14 cellular contexts compared by ENCODE assay signal in genomic region chr18:55280515-55280914, GRCh38.
DNase-seq lines count a peak whose midpoint lies in the region; ATAC-seq and TF ChIP-seq lines count a peak whose summit lies in the region.
"Had no signal": no experiment of that assay in that cellular context is flagged by ENCODE, and none has a peak within 500 bp of the region (broad histone marks: within the 10 kb centered on the region; RNA-seq: fewer than 3 reads in every experiment).

No MANE protein-coding gene starts in this region.

- 27 to 47% methylated on average over 2 of the region's 2 CpGs for WGBS in gastroesophageal sphincter (ENCODE audit: low coverage in 1 of 2), 2 donors

- no peak overlapping the region for H3K9ac ChIP-seq in skeletal muscle satellite cell (ENCODE audit: low read depth, low read length)

- no peak for TF ChIP-seq EP300 in gastroesophageal sphincter (IDR thresholded peaks at IDR 0.05)

- no peaks in the 10 kb centered on the region for H3K36me3 ChIP-seq in skeletal muscle satellite cell (ENCODE audit: insufficient read depth, low read length)
- H3K36me3 ChIP-seq in gastroesophageal sphincter, result peaks cover 0 to 20% of the 10 kb centered on the region in 2 donors

- peak overlapping the region; percentile 16 for H3K4me2 ChIP-seq in skeletal muscle satellite cell (ENCODE audit: low read length)

- no peak overlapping the region for H3K4me3 ChIP-seq in choroid plexus epithelial cell (ENCODE audit: low read depth, low read length)
- no peak overlapping the region for H3K4me3 ChIP-seq in skeletal muscle satellite cell (ENCODE audit: low read length)
- H3K4me3 ChIP-seq in gastroesophageal sphincter, result no peak overlapping the region
- H3K4me3 ChIP-seq: lung had no signal

- no peaks in the 10 kb centered on the region for H3K27me3 ChIP-seq in skeletal muscle satellite cell (ENCODE audit: control insufficient read depth, insufficient read depth, low read length)
- H3K27me3 ChIP-seq in gastroesophageal sphincter, result no peaks in the 10 kb centered on the region

- TF ChIP-seq CTCF in choroid plexus epithelial cell (conservative IDR thresholded peaks at IDR 0.05; ENCODE audit: low read depth, low read length), result no peak
- no peak for TF ChIP-seq CTCF in gastroesophageal sphincter (IDR thresholded peaks at IDR 0.05)

- no peak overlapping the region for H3K27ac ChIP-seq in gastroesophageal sphincter

- DNase-seq in NCI-H345 (lab: John Stamatoyannopoulos, UW) (peak; percentile 10), NCI-H345 treated with DMSO at 0.1 percent for 48 hours (lab: John Stamatoyannopoulos, UW; ENCODE audit: unreplicated experiment) (no peak), NCI-H2196 (lab: John Stamatoyannopoulos, UW; ENCODE audit: unreplicated experiment) (peak; percentile 52), choroid plexus epithelial cell (ENCODE audit: low read depth) (peak; percentile 42), kidney tubule cell (ENCODE audit: low spot score) (no peak)
- DNase-seq: activated T-cell treated with anti-CD3 and anti-CD28 coated beads, Interleukin-2, amount 50 U/mL, for 72 hours; amniotic stem cell; Calu3; effector memory CD4-positive, alpha-beta T cell had no signal

- H3K4me1 ChIP-seq in skeletal muscle satellite cell (ENCODE audit: control insufficient read depth, insufficient read depth, low read length) (peaks cover 13% of the 10 kb centered on the region), gastroesophageal sphincter (peaks cover 0 to 38% (median 0%) of the 10 kb centered on the region in 3 donors)

- no peak for TF ChIP-seq POLR2A in gastroesophageal sphincter (IDR thresholded peaks at IDR 0.05)

- H3K9me3 ChIP-seq in skeletal muscle satellite cell (replicated peaks; ENCODE audit: low read length), result no peaks in the 10 kb centered on the region
- no peaks in the 10 kb centered on the region for H3K9me3 ChIP-seq in gastroesophageal sphincter

- ATAC-seq in GM18907 (IDR thresholded peaks at IDR 0.05; ENCODE audit: unreplicated experiment), result no peak
- no peak for ATAC-seq in gastroesophageal sphincter
- ATAC-seq: activated T-cell treated with anti-CD3 and anti-CD28 coated beads, Interleukin-2, amount 50 U/mL, for 72 hours; HCT116 had no signal

Comparison
In these comparisons a context has a peak if more than half of its experiments do, and no peak if none do; other contexts are left out.
1. DNase-seq: peak in NCI-H345 (single experiment), NCI-H2196 (single experiment) and choroid plexus epithelial cell (single experiment); none in NCI-H345 treated with DMSO at 0.1 percent for 48 hours (single experiment) and kidney tubule cell (single experiment).